ENCODE assay signal across 8 cellular contexts in the genomic region with DNA sequence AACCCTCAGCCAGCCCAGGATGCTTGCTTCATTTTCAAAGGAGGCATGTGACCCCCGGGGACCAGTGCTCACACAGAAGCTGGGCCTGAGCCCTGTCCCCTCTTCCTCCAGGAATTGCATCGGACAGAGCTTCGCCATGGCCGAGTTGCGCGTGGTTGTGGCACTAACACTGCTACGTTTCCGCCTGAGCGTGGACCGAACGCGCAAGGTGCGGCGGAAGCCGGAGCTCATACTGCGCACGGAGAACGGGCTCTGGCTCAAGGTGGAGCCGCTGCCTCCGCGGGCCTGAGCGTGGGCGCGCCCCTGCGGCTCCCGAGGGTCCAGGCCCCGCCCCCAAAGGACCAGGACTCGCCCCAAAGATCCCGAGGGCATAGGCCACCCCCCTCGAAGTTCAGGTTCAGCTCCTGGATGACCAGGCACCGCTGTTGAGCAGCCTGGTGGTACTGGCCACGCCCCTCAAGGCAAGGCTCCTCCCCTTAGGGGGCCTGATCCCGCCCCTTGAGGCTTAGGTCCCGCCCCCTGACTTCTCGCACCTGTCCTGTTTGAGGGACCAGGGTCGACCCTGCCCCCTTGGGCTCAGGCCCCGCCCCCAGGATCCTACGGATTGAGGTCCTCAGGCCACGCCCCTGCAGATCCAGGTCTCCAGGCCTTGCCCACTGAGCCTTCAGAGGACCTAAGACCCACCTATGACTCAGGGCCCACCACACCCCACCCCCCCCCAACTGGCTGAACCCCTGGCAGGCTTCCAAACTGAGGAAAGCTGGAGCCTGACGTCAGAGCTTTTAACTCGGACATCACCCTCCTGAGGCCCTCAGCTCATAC. TPM values are rescaled to one million over a fixed set of nuclear protein-coding genes. Genes with fewer than 3 reads are reported as not detected.
DNase-seq lines count a peak whose midpoint lies in the region; ATAC-seq, FAIRE-seq and TF ChIP-seq lines count a peak whose summit lies in the region.

No MANE protein-coding gene starts in this region.

- H3K27ac Mint-ChIP-seq in MCF 10A (ENCODE audit: low read depth, unreplicated experiment): no peak overlapping the region

- DNase-seq in breast epithelium (ENCODE audit: low spot score in 2 of 2) (no peak), MCF 10A (ENCODE audit: unreplicated experiment) (no peak), ecto neural progenitor cell (ENCODE audit: low spot score) (peak; percentile 75), psoas muscle (peak in 1 of 2 donors; percentile 65), urothelium cell line (ENCODE audit: low spot score) (peak; percentile 9), putamen (ENCODE audit: low spot score) (no peak), NOMO-1 treated with dmso at 0.1 percent for 144 hours (lab: John Stamatoyannopoulos, UW; ENCODE audit: unreplicated experiment) (no peak)
- DNase-seq in activated CD4-positive, alpha-beta T cell treated with anti-CD3 and anti-CD28 coated beads for 24 hours (ENCODE audit: low read depth in 2 of 2): peak; percentile 45 to 55

- H3K27me3 ChIP-seq in breast epithelium (peaks cover 0 to 9% of the 10 kb centered on the region in 2 donors), psoas muscle (ENCODE audit: insufficient read depth in 3 of 3, low read length in 2 of 3) (peaks cover 0 to 55% (median 11%) of the 10 kb centered on the region in 3 donors)

- FAIRE-seq in urothelium cell line (lab: Jason Lieb, UNC): no peak

- H3K9me3 ChIP-seq in breast epithelium (no peaks in the 10 kb centered on the region), psoas muscle (no peaks in the 10 kb centered on the region)

- H3K36me3 ChIP-seq in breast epithelium (no peaks in the 10 kb centered on the region), psoas muscle (ENCODE audit: insufficient read depth in 1 of 2, low read depth in 1 of 2) (no peaks in the 10 kb centered on the region)

- intact Hi-C loops in breast epithelium (cut with DNase I; ENCODE audit: low total_unique reads): no loop called here
- intact Hi-C loops in MCF 10A (cut with micrococcal nuclease): no loop called here
- intact Hi-C loops in psoas muscle (cut with DNase I): loop anchor here in 1 of 2 donors (10.0 kb wide), 1 partner anchor 97 kb away; no protein-coding TSS in a partner anchor

- no peaks in the 10 kb centered on the region for H3K36me3 Mint-ChIP-seq in MCF 10A (ENCODE audit: insufficient read depth, unreplicated experiment)

- H3K4me3 Mint-ChIP-seq in MCF 10A (ENCODE audit: unreplicated experiment): no peak overlapping the region

- no peaks in the 10 kb centered on the region for H3K9me3 Mint-ChIP-seq in MCF 10A (ENCODE audit: unreplicated experiment)

- no peak for ATAC-seq in psoas muscle

- no TSS peak for BruUV-seq in MCF 10A (replicated peaks; lab: Mats Ljungman, UMichigan)

- 3 to 5% (median 4%) methylated on average over 33 to 41 of the region's 41 CpGs for WGBS in psoas muscle, 3 donors

- no peak for TF ChIP-seq POLR2A in breast epithelium (IDR thresholded peaks at IDR 0.05)

- CTCF ChIA-PET in MCF 10A (lab: Yijun Ruan, JAX): interaction anchor here (0.8 to 1.0 kb wide), 2 partner anchors 18 to 24 kb away, joined by 3 read pairs; no protein-coding TSS in a partner anchor

- H3K27me3 Mint-ChIP-seq in MCF 10A (ENCODE audit: insufficient read depth, unreplicated experiment): peaks cover 11% of the 10 kb centered on the region

- H3K4me1 ChIP-seq in breast epithelium (no peaks in the 10 kb centered on the region), psoas muscle (peaks cover 6% of the 10 kb centered on the region)

- TF ChIP-seq CTCF in breast epithelium (IDR thresholded peaks at IDR 0.05): no peak
- TF ChIP-seq CTCF in MCF 10A (IDR thresholded peaks at IDR 0.05; ENCODE audit: unreplicated experiment): no peak
- no peak for TF ChIP-seq CTCF in psoas muscle (IDR thresholded peaks at IDR 0.05)

- no peak overlapping the region for H3K27ac ChIP-seq in breast epithelium
- H3K27ac ChIP-seq in psoas muscle: no peak overlapping the region

- H3K4me3 ChIP-seq in breast epithelium (peak overlapping the region; percentile 4 to 59 (median 42)), psoas muscle (peak overlapping the region; percentile 47)

- H3K4me1 Mint-ChIP-seq in MCF 10A (ENCODE audit: insufficient read depth, unreplicated experiment): peaks cover 8% of the 10 kb centered on the region

- POLR2A ChIA-PET in MCF 10A (lab: Yijun Ruan, JAX): no interaction called here

RNA-seq across cellular contexts. Expression of a gene that starts 43.1 kb away (rescaled TPM):
- total RNA-seq in breast epithelium (10 to 100 TPM in 1 of 3 donors, 1 to 10 TPM in 2; 8.8 to 26.9 (median 9.4) TPM), MCF 10A (2022) (not detected in 2 replicates), psoas muscle (under 1 TPM in 1 of 4 donors, not detected in 3; 0.29 TPM)
- polyA plus RNA-seq in psoas muscle: under 1 TPM; 0.04 to 0.30 (median 0.17) TPM

Comparison
In these comparisons a context has a peak if more than half of its experiments do, and no peak if none do; other contexts are left out.
1. DNase-seq: peak in activated CD4-positive, alpha-beta T cell treated with anti-CD3 and anti-CD28 coated beads for 24 hours (2 of 2), ecto neural progenitor cell (single experiment) and urothelium cell line (single experiment); none in breast epithelium (0 of 2), MCF 10A (single experiment), putamen (single experiment) and NOMO-1 treated with dmso at 0.1 percent for 144 hours (single experiment).